In genomic region chr9:118395415-118395814, GRCh38 we compare ENCODE assay signal across 14 cellular contexts.
DNase-seq lines count a peak whose midpoint lies in the region; ATAC-seq and TF ChIP-seq lines count a peak whose summit lies in the region.
"Had no signal": no experiment of that assay in that cellular context is flagged by ENCODE, and none has a peak within 500 bp of the region (broad histone marks: within the 10 kb centered on the region; RNA-seq: fewer than 3 reads in every experiment).

No MANE protein-coding gene starts in this region.

- H3K9me3 ChIP-seq in mucosa of descending colon (no peaks in the 10 kb centered on the region), HAP-1 (no peaks in the 10 kb centered on the region)
- H3K9me3 ChIP-seq: upper lobe of left lung had no signal

- H3K4me1 ChIP-seq in mucosa of descending colon (ENCODE audit: low read depth) (no peaks in the 10 kb centered on the region), HAP-1 (no peaks in the 10 kb centered on the region)
- H3K4me1 ChIP-seq: neural progenitor cell, upper lobe of left lung had no signal

- intact Hi-C loops in mucosa of descending colon (cut with DNase I, micrococcal nuclease): no loop called here

- peak; percentile 83 for ATAC-seq in GM21786 (IDR thresholded peaks at IDR 0.05; ENCODE audit: unreplicated experiment)
- ATAC-seq in HG03460 (IDR thresholded peaks at IDR 0.05; ENCODE audit: unreplicated experiment): peak; percentile 86
- no peak for ATAC-seq in mucosa of descending colon
- ATAC-seq: left ventricle myocardium superior had no signal

- in situ Hi-C loops in HAP-1 (cut with MboI; ENCODE audit: low sequenced_read_pairs): no loop called here

- DNase-seq in DMS53 (lab: John Stamatoyannopoulos, UW): peak; percentile 35
- DNase-seq in DMS53 treated with DMSO at 0.1 percent for 48 hours (lab: John Stamatoyannopoulos, UW; ENCODE audit: unreplicated experiment): no peak
- DNase-seq in putamen (ENCODE audit: low spot score): peak; percentile 21
- no peak for DNase-seq in mucosa of descending colon
- no peak for DNase-seq in activated T-cell treated with anti-CD3 and anti-CD28 coated beads, Interleukin-2, amount 50 U/mL, for 1 hour
- DNase-seq in HAP-1 (ENCODE audit: low spot score in 2 of 2): no peak
- DNase-seq: activated naive CD8-positive, alpha-beta T cell treated with anti-CD3 and anti-CD28 coated beads for 36 hours; DMS 273 treated with DMSO at 0.1 percent for 48 hours; H9; left ventricle myocardium superior; upper lobe of left lung had no signal

- H3K4me3 ChIP-seq in mucosa of descending colon: no peak overlapping the region
- no peak overlapping the region for H3K4me3 ChIP-seq in HAP-1
- H3K4me3 ChIP-seq: neural progenitor cell, upper lobe of left lung had no signal

- no peaks in the 10 kb centered on the region for H3K27me3 ChIP-seq in HAP-1 (ENCODE audit: low read depth)
- H3K27me3 ChIP-seq: neural progenitor cell, upper lobe of left lung had no signal

- H3K36me3 ChIP-seq in mucosa of descending colon (ENCODE audit: low read depth) (no peaks in the 10 kb centered on the region), HAP-1 (replicated peaks) (no peaks in the 10 kb centered on the region)
- H3K36me3 ChIP-seq: neural progenitor cell, upper lobe of left lung had no signal

- TF ChIP-seq CTCF in mucosa of descending colon (IDR thresholded peaks at IDR 0.05): no peak

Comparison
In these comparisons a context has a peak if more than half of its experiments do, and no peak if none do; other contexts are left out.
1. DNase-seq: peak in DMS53 (single experiment) and putamen (single experiment); none in DMS53 treated with DMSO at 0.1 percent for 48 hours (single experiment), mucosa of descending colon (0 of 3), activated T-cell treated with anti-CD3 and anti-CD28 coated beads, Interleukin-2, amount 50 U/mL, for 1 hour (single experiment) and HAP-1 (0 of 2).